Comparison of ENCODE assay signal across 24 cellular contexts in the genomic region with DNA sequence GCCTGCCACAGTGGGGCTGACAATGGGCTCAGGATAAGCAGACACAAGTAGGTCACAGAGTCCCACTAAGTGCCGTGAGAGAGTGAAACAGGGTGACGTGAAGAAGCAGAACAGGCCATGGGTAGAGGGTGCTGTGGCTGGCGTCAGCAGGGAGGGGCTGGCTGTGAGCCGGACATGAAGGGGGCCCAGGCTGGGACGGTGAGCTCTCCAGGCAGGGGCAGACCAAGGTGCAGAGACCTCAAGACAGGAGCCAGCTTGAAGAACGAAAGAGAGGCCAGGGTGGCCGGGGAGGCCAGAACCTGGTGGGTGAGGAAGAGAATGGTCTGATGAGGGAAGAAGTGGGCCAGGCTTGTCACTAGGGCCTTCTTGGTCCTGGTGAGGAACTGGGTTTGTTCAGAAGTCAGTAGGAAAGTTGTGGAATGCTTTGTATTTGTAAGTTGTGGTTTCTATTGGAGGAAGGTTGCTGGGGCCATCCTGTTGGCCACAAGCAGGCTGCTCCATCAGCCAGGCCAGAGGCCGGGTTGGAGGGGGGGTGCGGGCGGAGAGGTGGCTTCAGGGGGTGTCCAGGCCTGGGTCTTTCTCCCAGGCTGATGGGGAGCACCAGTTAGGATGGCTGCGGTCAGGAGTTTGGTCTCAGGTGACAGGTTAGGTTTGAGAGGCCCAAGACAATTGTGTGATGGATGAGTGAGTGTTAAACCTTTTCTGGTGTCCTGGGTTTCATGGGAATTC.
"Had no signal": no experiment of that assay in that cellular context is flagged by ENCODE, and none has a peak within 500 bp of the region (broad histone marks: within the 10 kb centered on the region; RNA-seq: fewer than 3 reads in every experiment).

No MANE protein-coding gene starts in this region.

- ATAC-seq: gastrocnemius medialis, left ventricle myocardium superior, sciatic nerve had no signal

- H3K9me3 ChIP-seq: breast epithelium, esophagus muscularis mucosa, gastrocnemius medialis, tibial artery had no signal

- FAIRE-seq: colon, urothelium cell line had no signal

- H3K27me3 Mint-ChIP-seq: activated B cell treated with CpG ODN at 0.5 μM for 24 hours; activated CD4-positive, alpha-beta memory T cell treated with anti-CD3 and anti-CD28 coated beads, Interleukin-2, amount 10 ng/mL, durations not matched to agents 7 days and 5 days; activated naive CD8-positive, alpha-beta T cell; central memory CD8-positive, alpha-beta T cell had no signal

- H3K4me3 Mint-ChIP-seq: activated B cell treated with CpG ODN at 0.5 μM for 24 hours; activated CD4-positive, alpha-beta memory T cell treated with anti-CD3 and anti-CD28 coated beads, Interleukin-2, amount 10 ng/mL, durations not matched to agents 7 days and 5 days; activated naive CD8-positive, alpha-beta T cell; activated T-helper 1 cell treated with anti-CD3 and anti-CD28 coated beads, Interleukin-12 subunit alpha, Interleukin-12 subunit beta, Interleukin-2, Interleukin-4 antibody, amounts not matched to agents 30 ng/mL and 10 ng/mL and 1 ng/mL, durations not matched to agents 14 hours and 24 hours and 36 hours; central memory CD8-positive, alpha-beta T cell had no signal

- H3K36me3 ChIP-seq: breast epithelium had no signal

- H3K27ac ChIP-seq: breast epithelium, esophagus muscularis mucosa, gastrocnemius medialis, tibial artery had no signal

- H3K4me1 ChIP-seq: breast epithelium had no signal

- DNase-seq: activated B cell treated with CpG ODN at 0.5 μM for 24 hours; activated CD4-positive, alpha-beta memory T cell treated with anti-CD3 and anti-CD28 coated beads, Interleukin-2, amount 10 ng/mL, durations not matched to agents 7 days and 5 days; activated CD4-positive, alpha-beta T cell treated with anti-CD3 and anti-CD28 coated beads for 4 hours; activated gamma-delta T cell treated with Interleukin-2 at 50 U/mL for 16 hours; dorsolateral prefrontal cortex; gastrocnemius medialis; head of caudate nucleus; hypothalamus; left ventricle myocardium superior; mammary epithelial cell; nucleus accumbens; stimulated activated CD4-positive, alpha-beta T cell treated with anti-CD3 and anti-CD28 coated beads, Interleukin-15, amount 100 ng/mL, for 24 hours; stimulated activated naive CD4-positive, alpha-beta T cell treated with Interleukin-2 at 50 U/mL for 16 hours; substantia nigra; tibial artery had no signal

- H3K36me3 Mint-ChIP-seq: activated naive CD8-positive, alpha-beta T cell had no signal

- H3K9me3 Mint-ChIP-seq: activated B cell treated with CpG ODN at 0.5 μM for 24 hours; activated CD4-positive, alpha-beta memory T cell treated with anti-CD3 and anti-CD28 coated beads, Interleukin-2, amount 10 ng/mL, durations not matched to agents 7 days and 5 days; activated T-helper 1 cell treated with anti-CD3 and anti-CD28 coated beads, Interleukin-12 subunit alpha, Interleukin-12 subunit beta, Interleukin-2, Interleukin-4 antibody, amounts not matched to agents 30 ng/mL and 10 ng/mL and 1 ng/mL, durations not matched to agents 14 hours and 24 hours and 36 hours; central memory CD8-positive, alpha-beta T cell had no signal

- H3K27ac Mint-ChIP-seq: activated B cell treated with CpG ODN at 0.5 μM for 24 hours; activated CD4-positive, alpha-beta memory T cell treated with anti-CD3 and anti-CD28 coated beads, Interleukin-2, amount 10 ng/mL, durations not matched to agents 7 days and 5 days; activated naive CD8-positive, alpha-beta T cell; activated T-helper 1 cell treated with anti-CD3 and anti-CD28 coated beads, Interleukin-12 subunit alpha, Interleukin-12 subunit beta, Interleukin-2, Interleukin-4 antibody, amounts not matched to agents 30 ng/mL and 10 ng/mL and 1 ng/mL, durations not matched to agents 14 hours and 24 hours and 36 hours had no signal

- H3K4me2 ChIP-seq: smooth muscle cell had no signal

- H3K27me3 ChIP-seq: breast epithelium, dorsolateral prefrontal cortex, esophagus muscularis mucosa, gastrocnemius medialis, tibial artery had no signal

- H3K4me3 ChIP-seq: breast epithelium, dorsolateral prefrontal cortex, esophagus muscularis mucosa, gastrocnemius medialis, smooth muscle cell, tibial artery had no signal
